ENCODE assay signal across 9 cellular contexts in genomic region chr15:77033729-77034619, GRCh38. TPM values are rescaled to one million over a fixed set of nuclear protein-coding genes. Genes with fewer than 3 reads are reported as not detected.
DNase-seq lines count a peak whose midpoint lies in the region; ATAC-seq lines count a peak whose summit lies in the region.
"Had no signal": no experiment of that assay in that cellular context is flagged by ENCODE, and none has a peak within 500 bp of the region (broad histone marks: within the 10 kb centered on the region; RNA-seq: fewer than 3 reads in every experiment).

No MANE protein-coding gene starts in this region.

- CTCF ChIA-PET in activated CD8-positive, alpha-beta memory T cell treated with anti-CD3 and anti-CD28 coated beads, Interleukin-2, amount 10 ng/mL, durations not matched to agents 7 days and 5 days (lab: Charles Lee), result interaction anchor here (0.6 to 3.6 kb wide), 5 partner anchors 10 to 472 kb away, joined by 4 to 29 read pairs (median 6); no protein-coding TSS in a partner anchor

- intact Hi-C loops in activated T-helper 1 cell treated with anti-CD3 and anti-CD28 coated beads, Interleukin-12 subunit alpha, Interleukin-12 subunit beta, Interleukin-2, Interleukin-4 antibody, amounts not matched to agents 30 ng/mL and 10 ng/mL and 1 ng/mL, durations not matched to agents 14 hours and 24 hours and 36 hours (cut with micrococcal nuclease), result no loop called here

- H3K4me3 Mint-ChIP-seq in activated CD8-positive, alpha-beta memory T cell treated with anti-CD3 and anti-CD28 coated beads, Interleukin-2, amount 10 ng/mL, durations not matched to agents 7 days and 5 days, result no peak overlapping the region
- H3K4me3 Mint-ChIP-seq in activated T-helper 1 cell treated with anti-CD3 and anti-CD28 coated beads, Interleukin-12 subunit alpha, Interleukin-12 subunit beta, Interleukin-2, Interleukin-4 antibody, amounts not matched to agents 30 ng/mL and 10 ng/mL and 1 ng/mL, durations not matched to agents 14 hours and 24 hours and 36 hours, result no peak overlapping the region

- H3K36me3 Mint-ChIP-seq in activated CD8-positive, alpha-beta memory T cell treated with anti-CD3 and anti-CD28 coated beads, Interleukin-2, amount 10 ng/mL, durations not matched to agents 7 days and 5 days, result peaks cover 54% of the 10 kb centered on the region
- peaks cover 56% of the 10 kb centered on the region for H3K36me3 Mint-ChIP-seq in activated T-helper 1 cell treated with anti-CD3 and anti-CD28 coated beads, Interleukin-12 subunit alpha, Interleukin-12 subunit beta, Interleukin-2, Interleukin-4 antibody, amounts not matched to agents 30 ng/mL and 10 ng/mL and 1 ng/mL, durations not matched to agents 14 hours and 24 hours and 36 hours (ENCODE audit: low read depth)

- H3K27me3 Mint-ChIP-seq in activated CD8-positive, alpha-beta memory T cell treated with anti-CD3 and anti-CD28 coated beads, Interleukin-2, amount 10 ng/mL, durations not matched to agents 7 days and 5 days, result no peaks in the 10 kb centered on the region
- H3K27me3 Mint-ChIP-seq in activated T-helper 1 cell treated with anti-CD3 and anti-CD28 coated beads, Interleukin-12 subunit alpha, Interleukin-12 subunit beta, Interleukin-2, Interleukin-4 antibody, amounts not matched to agents 30 ng/mL and 10 ng/mL and 1 ng/mL, durations not matched to agents 14 hours and 24 hours and 36 hours (ENCODE audit: insufficient read depth), result no peaks in the 10 kb centered on the region

- H3K9me3 Mint-ChIP-seq in activated CD8-positive, alpha-beta memory T cell treated with anti-CD3 and anti-CD28 coated beads, Interleukin-2, amount 10 ng/mL, durations not matched to agents 7 days and 5 days (ENCODE audit: low read depth), result peaks cover 2% of the 10 kb centered on the region
- no peaks in the 10 kb centered on the region for H3K9me3 Mint-ChIP-seq in activated T-helper 1 cell treated with anti-CD3 and anti-CD28 coated beads, Interleukin-12 subunit alpha, Interleukin-12 subunit beta, Interleukin-2, Interleukin-4 antibody, amounts not matched to agents 30 ng/mL and 10 ng/mL and 1 ng/mL, durations not matched to agents 14 hours and 24 hours and 36 hours

- peak; percentile 50 for DNase-seq in activated CD8-positive, alpha-beta memory T cell treated with anti-CD3 and anti-CD28 coated beads, Interleukin-2, amount 50 U/mL, for 48 hours
- DNase-seq in activated CD8-positive, alpha-beta memory T cell treated with anti-CD3 and anti-CD28 coated beads, Interleukin-2, amount 10 ng/mL, durations not matched to agents 7 days and 5 days, result no peak
- DNase-seq in activated T-helper 1 cell treated with anti-CD3 and anti-CD28 coated beads, Interleukin-12 subunit alpha, Interleukin-12 subunit beta, Interleukin-2, Interleukin-4 antibody, amounts not matched to agents 30 ng/mL and 10 ng/mL and 1 ng/mL, durations not matched to agents 14 hours and 24 hours and 36 hours (ENCODE audit: low spot score), result no peak
- peak; percentile 45 for DNase-seq in islet precursor cell
- peak; percentile 3 for DNase-seq in stimulated activated naive CD8-positive, alpha-beta T cell treated with anti-CD3 and anti-CD28 coated beads, Interleukin-15, Interleukin-2, amounts not matched to agents 100 U/mL and 50 U/mL, for 24 hours
- no peak for DNase-seq in putamen (ENCODE audit: low spot score)
- DNase-seq: NCI-H2227 treated with DMSO at 0.1 percent for 48 hours had no signal

- H3K4me1 Mint-ChIP-seq in activated CD8-positive, alpha-beta memory T cell treated with anti-CD3 and anti-CD28 coated beads, Interleukin-2, amount 10 ng/mL, durations not matched to agents 7 days and 5 days, result peaks cover 18% of the 10 kb centered on the region
- peaks cover 7% of the 10 kb centered on the region for H3K4me1 Mint-ChIP-seq in activated T-helper 1 cell treated with anti-CD3 and anti-CD28 coated beads, Interleukin-12 subunit alpha, Interleukin-12 subunit beta, Interleukin-2, Interleukin-4 antibody, amounts not matched to agents 30 ng/mL and 10 ng/mL and 1 ng/mL, durations not matched to agents 14 hours and 24 hours and 36 hours (ENCODE audit: low read depth)

- H3K27ac Mint-ChIP-seq in activated CD8-positive, alpha-beta memory T cell treated with anti-CD3 and anti-CD28 coated beads, Interleukin-2, amount 10 ng/mL, durations not matched to agents 7 days and 5 days, result no peak overlapping the region
- H3K27ac Mint-ChIP-seq in activated T-helper 1 cell treated with anti-CD3 and anti-CD28 coated beads, Interleukin-12 subunit alpha, Interleukin-12 subunit beta, Interleukin-2, Interleukin-4 antibody, amounts not matched to agents 30 ng/mL and 10 ng/mL and 1 ng/mL, durations not matched to agents 14 hours and 24 hours and 36 hours, result peak overlapping the region; percentile 70

- no peak for ATAC-seq in activated CD8-positive, alpha-beta memory T cell treated with anti-CD3 and anti-CD28 coated beads, Interleukin-2, amount 10 ng/mL, durations not matched to agents 7 days and 5 days
- no peak for ATAC-seq in stimulated activated naive CD8-positive, alpha-beta T cell treated with anti-CD3 and anti-CD28 coated beads, Interleukin-15, Interleukin-2, amounts not matched to agents 100 U/mL and 50 U/mL, for 24 hours
- ATAC-seq in HG03095 (IDR thresholded peaks at IDR 0.05; ENCODE audit: unreplicated experiment), result no peak
- no peak for ATAC-seq in HG03565 (IDR thresholded peaks at IDR 0.05; ENCODE audit: unreplicated experiment)

RNA-seq across cellular contexts. Expression of gene TSPAN3, which starts 36.9 kb away (rescaled TPM):
- 10 to 100 TPM; 20.9 to 29.4 TPM for total RNA-seq in activated CD8-positive, alpha-beta memory T cell treated with anti-CD3 and anti-CD28 coated beads, Interleukin-2, amount 10 ng/mL, durations not matched to agents 7 days and 5 days
- total RNA-seq in activated T-helper 1 cell treated with anti-CD3 and anti-CD28 coated beads, Interleukin-12 subunit alpha, Interleukin-12 subunit beta, Interleukin-2, Interleukin-4 antibody, amounts not matched to agents 30 ng/mL and 10 ng/mL and 1 ng/mL, durations not matched to agents 14 hours and 24 hours and 36 hours, result 41.5 and 41.6 TPM in 2 replicates

RNA-seq across cellular contexts. Expression of gene PSTPIP1, which starts 39.0 kb away (rescaled TPM):
- total RNA-seq in activated CD8-positive, alpha-beta memory T cell treated with anti-CD3 and anti-CD28 coated beads, Interleukin-2, amount 10 ng/mL, durations not matched to agents 7 days and 5 days, result 100 to 1,000 TPM; 157 to 255 TPM
- 218 and 226 TPM in 2 replicates for total RNA-seq in activated T-helper 1 cell treated with anti-CD3 and anti-CD28 coated beads, Interleukin-12 subunit alpha, Interleukin-12 subunit beta, Interleukin-2, Interleukin-4 antibody, amounts not matched to agents 30 ng/mL and 10 ng/mL and 1 ng/mL, durations not matched to agents 14 hours and 24 hours and 36 hours

Comparison
In these comparisons a context has a peak if more than half of its experiments do, and no peak if none do; other contexts are left out.
1. DNase-seq: peak in activated CD8-positive, alpha-beta memory T cell treated with anti-CD3 and anti-CD28 coated beads, Interleukin-2, amount 50 U/mL, for 48 hours (single experiment), islet precursor cell (single experiment) and stimulated activated naive CD8-positive, alpha-beta T cell treated with anti-CD3 and anti-CD28 coated beads, Interleukin-15, Interleukin-2, amounts not matched to agents 100 U/mL and 50 U/mL, for 24 hours (single experiment); none in activated CD8-positive, alpha-beta memory T cell treated with anti-CD3 and anti-CD28 coated beads, Interleukin-2, amount 10 ng/mL, durations not matched to agents 7 days and 5 days (single experiment), activated T-helper 1 cell treated with anti-CD3 and anti-CD28 coated beads, Interleukin-12 subunit alpha, Interleukin-12 subunit beta, Interleukin-2, Interleukin-4 antibody, amounts not matched to agents 30 ng/mL and 10 ng/mL and 1 ng/mL, durations not matched to agents 14 hours and 24 hours and 36 hours (single experiment) and putamen (single experiment).